8 cellular contexts compared by ENCODE assay signal in genomic region chr2:55134316-55134706, GRCh38.
DNase-seq lines count a peak whose midpoint lies in the region; ATAC-seq and TF ChIP-seq lines count a peak whose summit lies in the region.

No MANE protein-coding gene starts in this region.

- TF ChIP-seq CTCF in CD14-positive monocyte (IDR thresholded peaks at IDR 0.05), result no peak
- no peak for TF ChIP-seq CTCF in ascending aorta (IDR thresholded peaks at IDR 0.05)

- peaks cover 0 to 2% (median 0%) of the 10 kb centered on the region in 7 donors for H3K9me3 Mint-ChIP-seq in CD14-positive monocyte
- peaks cover 0 to 2% (median 0%) of the 10 kb centered on the region in 11 donors for H3K9me3 Mint-ChIP-seq in naive thymus-derived CD4-positive, alpha-beta T cell

- H3K4me1 ChIP-seq in ascending aorta, result peaks cover 4% of the 10 kb centered on the region in 2 donors
- peaks cover 14 to 22% of the 10 kb centered on the region in 2 donors for H3K4me1 ChIP-seq in naive thymus-derived CD4-positive, alpha-beta T cell (ENCODE audit: control insufficient read depth in 2 of 2, insufficient read depth in 2 of 2, low read length in 2 of 2)

- CTCF ChIA-PET in naive thymus-derived CD4-positive, alpha-beta T cell (lab: Charles Lee), result interaction anchor here (1.1 to 1.3 kb wide), 2 partner anchors 27 to 84 kb away, joined by 3 to 6 read pairs; partner anchors contain the start of gene RTN4

- no peaks in the 10 kb centered on the region for H3K36me3 ChIP-seq in ascending aorta
- no peaks in the 10 kb centered on the region for H3K36me3 ChIP-seq in naive thymus-derived CD4-positive, alpha-beta T cell (ENCODE audit: control insufficient read depth in 2 of 3, insufficient read depth in 3 of 3, low read length in 3 of 3)

- peak overlapping the region; percentile 46 to 66 for H3K4me3 ChIP-seq in ascending aorta
- H3K4me3 ChIP-seq in naive thymus-derived CD4-positive, alpha-beta T cell (ENCODE audit: low read length), result peak overlapping the region; percentile 55

- H3K4me1 Mint-ChIP-seq in CD14-positive monocyte, result peaks cover 54% of the 10 kb centered on the region
- peaks cover 19 to 49% (median 39%) of the 10 kb centered on the region in 7 donors for H3K4me1 Mint-ChIP-seq in naive thymus-derived CD4-positive, alpha-beta T cell

- H3K36me3 Mint-ChIP-seq in CD14-positive monocyte, result no peaks in the 10 kb centered on the region
- peaks cover 0 to 5% (median 0%) of the 10 kb centered on the region in 5 donors for H3K36me3 Mint-ChIP-seq in naive thymus-derived CD4-positive, alpha-beta T cell

- H3K9me3 ChIP-seq in ascending aorta, result no peaks in the 10 kb centered on the region
- H3K9me3 ChIP-seq in naive thymus-derived CD4-positive, alpha-beta T cell (ENCODE audit: control insufficient read depth in 2 of 3, low read length in 3 of 3), result no peaks in the 10 kb centered on the region

- H3K4me3 Mint-ChIP-seq in CD14-positive monocyte, result peak overlapping the region; percentile 81 to 84
- peak overlapping the region; percentile 83 to 94 (median 88) for H3K4me3 Mint-ChIP-seq in naive thymus-derived CD4-positive, alpha-beta T cell

- H3K27me3 ChIP-seq in ascending aorta, result no peaks in the 10 kb centered on the region
- H3K27me3 ChIP-seq in naive thymus-derived CD4-positive, alpha-beta T cell (ENCODE audit: control insufficient read depth in 2 of 2, insufficient read depth in 2 of 2, low read length in 2 of 2), result no peaks in the 10 kb centered on the region

- ATAC-seq in HG02885 (IDR thresholded peaks at IDR 0.05; ENCODE audit: poor library complexity, unreplicated experiment) (peak; percentile 25), GM21528 (IDR thresholded peaks at IDR 0.05; ENCODE audit: low FRiP score, unreplicated experiment) (no peak), GM18867 (IDR thresholded peaks at IDR 0.05; ENCODE audit: unreplicated experiment) (no peak)
- peak; percentile 3 for ATAC-seq in naive thymus-derived CD4-positive, alpha-beta T cell

- peaks cover 0 to 3% (median 1%) of the 10 kb centered on the region in 3 donors for H3K27me3 Mint-ChIP-seq in CD14-positive monocyte (ENCODE audit: low read depth in 3 of 3)
- H3K27me3 Mint-ChIP-seq in naive thymus-derived CD4-positive, alpha-beta T cell, result no peaks in the 10 kb centered on the region

- POLR2A ChIA-PET in naive thymus-derived CD4-positive, alpha-beta T cell (lab: Charles Lee), result interaction anchor here (0.6 to 5.6 kb wide), 7 partner anchors 85 to 466 kb away, joined by 3 to 35 read pairs (median 4); partner anchors contain the start of genes CLHC1, RPS27A and RTN4

- no peak for DNase-seq in CD14-positive monocyte (ENCODE audit: low spot score)
- DNase-seq in ascending aorta (ENCODE audit: low spot score in 2 of 2), result no peak
- peak in 4 of 9 donors; percentile 19 to 31 (median 23) for DNase-seq in naive thymus-derived CD4-positive, alpha-beta T cell
- no peak for DNase-seq in NCI-H526 treated with DMSO at 0.1 percent for 48 hours (lab: John Stamatoyannopoulos, UW)
- DNase-seq in GM19240 (ENCODE audit: insufficient read length, low spot score), result no peak

- H3K27ac Mint-ChIP-seq in CD14-positive monocyte, result peak overlapping the region; percentile 96 to 99 (median 98)
- H3K27ac Mint-ChIP-seq in naive thymus-derived CD4-positive, alpha-beta T cell, result peak overlapping the region; percentile 91 to 98 (median 97)

- intact Hi-C loops in CD14-positive monocyte (cut with micrococcal nuclease) (no loop called here), ascending aorta (cut with DNase I) (loop anchor here (1.0 to 2.0 kb wide), 2 partner anchors 20 to 32 kb away; no protein-coding TSS in a partner anchor)
- intact Hi-C loops in naive thymus-derived CD4-positive, alpha-beta T cell (cut with micrococcal nuclease), result loop anchor here (1.0 to 10.0 kb wide), 8 partner anchors 33 to 1017 kb away; partner anchors contain the start of genes ACYP2 (in 1 of the 2), CFAP36 (in 1 of the 2), EML6 (in 1 of the 2) and PPP4R3B (in 1 of the 2)

- peak overlapping the region; percentile 48 to 79 for H3K27ac ChIP-seq in ascending aorta
- peak overlapping the region; percentile 76 for H3K27ac ChIP-seq in naive thymus-derived CD4-positive, alpha-beta T cell (ENCODE audit: low read depth, low read length)

Comparison
In these comparisons a context has a peak if more than half of its experiments do, and no peak if none do; other contexts are left out.
1. ATAC-seq: peak in HG02885 (single experiment) and naive thymus-derived CD4-positive, alpha-beta T cell (single experiment); none in GM21528 (single experiment) and GM18867 (single experiment).
2. intact Hi-C loops: an anchor here in ascending aorta (1.0 to 2.0 kb wide) and naive thymus-derived CD4-positive, alpha-beta T cell (1.0 to 10.0 kb wide); none called in CD14-positive monocyte.